In the genomic region with DNA sequence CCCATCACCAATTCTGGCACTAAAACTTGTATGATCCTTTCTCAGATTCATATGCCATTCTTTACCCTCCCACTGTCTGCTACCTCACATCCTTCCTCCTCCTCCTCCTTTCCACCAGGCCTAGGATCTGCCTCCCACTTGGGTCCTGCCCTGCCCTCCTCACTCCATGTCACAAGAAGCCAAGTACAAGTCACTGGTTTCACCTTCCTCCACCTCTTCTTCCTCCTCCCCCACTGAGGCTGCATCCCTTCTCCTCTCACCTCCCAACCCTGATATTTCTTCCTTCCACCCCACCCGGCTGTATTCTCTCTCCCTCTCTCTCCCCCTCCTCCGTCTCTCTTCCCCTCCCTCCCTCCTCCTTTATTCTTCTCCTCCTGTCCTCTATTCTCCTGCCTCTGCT, we compare ENCODE assay signal across 1 cellular context.
TF ChIP-seq lines count a peak whose summit lies in the region.

No MANE protein-coding gene starts in this region.

TF ChIP-seq in IMR-90, 13 proteins besides CTCF, POLR2A, EP300 and RAD21:
- TF ChIP-seq SMC3 (IDR thresholded peaks at IDR 0.05; ENCODE audit: low read depth, low read length), result no peak
- TF ChIP-seq, protein P1, sequence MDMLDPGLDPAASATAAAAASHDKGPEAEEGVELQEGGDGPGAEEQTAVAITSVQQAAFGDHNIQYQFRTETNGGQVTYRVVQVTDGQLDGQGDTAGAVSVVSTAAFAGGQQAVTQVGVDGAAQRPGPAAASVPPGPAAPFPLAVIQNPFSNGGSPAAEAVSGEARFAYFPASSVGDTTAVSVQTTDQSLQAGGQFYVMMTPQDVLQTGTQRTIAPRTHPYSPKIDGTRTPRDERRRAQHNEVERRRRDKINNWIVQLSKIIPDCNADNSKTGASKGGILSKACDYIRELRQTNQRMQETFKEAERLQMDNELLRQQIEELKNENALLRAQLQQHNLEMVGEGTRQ (IDR thresholded peaks at IDR 0.05; ENCODE audit: low read depth, low read length), result no peak
- no peak for TF ChIP-seq RCOR1 (IDR thresholded peaks at IDR 0.05; ENCODE audit: insufficient replicate concordance, low read length)
- TF ChIP-seq MAFK (IDR thresholded peaks at IDR 0.05; ENCODE audit: low read depth, low read length), result no peak
- no peak for TF ChIP-seq RFX5 (IDR thresholded peaks at IDR 0.05; ENCODE audit: low read depth, low read length)
- TF ChIP-seq BHLHE40 (IDR thresholded peaks at IDR 0.05; ENCODE audit: low read depth, low read length), result no peak
- no peak for TF ChIP-seq NFE2L2 (IDR thresholded peaks at IDR 0.05; ENCODE audit: low read depth, low read length)
- TF ChIP-seq MAZ (IDR thresholded peaks at IDR 0.05; ENCODE audit: borderline replicate concordance, low read depth, low read length), result no peak
- TF ChIP-seq FOS (IDR thresholded peaks at IDR 0.05; ENCODE audit: low read depth, low read length), result no peak
- TF ChIP-seq, protein P2, sequence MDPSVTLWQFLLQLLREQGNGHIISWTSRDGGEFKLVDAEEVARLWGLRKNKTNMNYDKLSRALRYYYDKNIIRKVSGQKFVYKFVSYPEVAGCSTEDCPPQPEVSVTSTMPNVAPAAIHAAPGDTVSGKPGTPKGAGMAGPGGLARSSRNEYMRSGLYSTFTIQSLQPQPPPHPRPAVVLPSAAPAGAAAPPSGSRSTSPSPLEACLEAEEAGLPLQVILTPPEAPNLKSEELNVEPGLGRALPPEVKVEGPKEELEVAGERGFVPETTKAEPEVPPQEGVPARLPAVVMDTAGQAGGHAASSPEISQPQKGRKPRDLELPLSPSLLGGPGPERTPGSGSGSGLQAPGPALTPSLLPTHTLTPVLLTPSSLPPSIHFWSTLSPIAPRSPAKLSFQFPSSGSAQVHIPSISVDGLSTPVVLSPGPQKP (IDR thresholded peaks at IDR 0.05; ENCODE audit: borderline replicate concordance, low read depth, low read length), result no peak
- TF ChIP-seq MXI1 (IDR thresholded peaks at IDR 0.05; ENCODE audit: borderline replicate concordance, low read depth, low read length), result no peak
- TF ChIP-seq CEBPB (IDR thresholded peaks at IDR 0.05; ENCODE audit: low read depth, low read length), result no peak
- TF ChIP-seq CHD1 (IDR thresholded peaks at IDR 0.05; ENCODE audit: low read depth, low read length), result no peak
TF ChIP-seq in IMR-90: peak in this region for 0.
